In the genomic region with DNA sequence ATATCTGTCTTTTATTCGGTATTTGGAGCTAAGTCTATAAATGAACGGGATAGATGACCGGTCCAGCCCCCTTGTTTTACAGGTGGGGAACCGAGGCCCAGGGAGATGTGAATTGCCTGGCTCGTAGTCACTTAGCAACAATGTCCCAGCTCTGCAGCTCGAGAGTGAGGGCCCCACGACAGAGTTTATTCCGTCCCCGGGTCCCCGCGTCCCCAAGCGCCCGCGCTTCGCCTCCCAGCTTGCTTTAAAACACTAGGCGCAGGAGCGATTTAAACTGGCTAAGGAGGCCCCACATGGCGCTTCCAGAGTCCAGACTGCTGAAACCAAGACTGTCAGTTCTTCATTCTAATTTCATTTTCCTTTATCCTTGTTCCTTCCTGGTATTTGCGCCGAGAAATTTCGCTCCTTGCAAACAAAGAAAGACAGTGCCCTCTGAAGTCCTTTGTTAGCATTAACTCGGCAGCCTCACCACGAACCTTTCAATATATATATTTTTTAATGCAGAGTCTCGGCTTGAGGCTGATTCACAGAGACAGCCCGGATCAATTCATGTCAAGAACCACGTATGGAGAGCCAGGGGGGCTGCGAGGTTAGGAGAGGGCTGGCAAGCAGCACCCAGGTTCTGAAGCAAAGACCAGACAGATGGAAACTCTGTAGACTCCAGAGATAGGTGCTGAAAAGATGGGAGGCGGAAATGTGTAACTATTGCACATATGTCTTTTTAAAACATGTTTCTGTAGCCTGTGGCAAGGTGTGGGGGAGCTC, we compare ENCODE assay signal across 8 cellular contexts. TPM values are rescaled to one million over a fixed set of nuclear protein-coding genes. Genes with fewer than 3 reads are reported as not detected.
DNase-seq lines count a peak whose midpoint lies in the region; ATAC-seq and TF ChIP-seq lines count a peak whose summit lies in the region.

No MANE protein-coding gene starts in this region.

- peaks cover 28% of the 10 kb centered on the region for H3F3A ChIP-seq in smooth muscle cell (ENCODE audit: low read depth)

- H3K9me3 ChIP-seq in SJCRH30 (replicated peaks), result no peaks in the 10 kb centered on the region
- no peaks in the 10 kb centered on the region for H3K9me3 ChIP-seq in smooth muscle cell (replicated peaks; ENCODE audit: low read depth)

- 7% methylated on average over 28 of the region's 28 CpGs for WGBS in smooth muscle cell (ENCODE audit: low lambda C conversion rate)

- H3K36me3 ChIP-seq in SJCRH30 (peaks cover 25% of the 10 kb centered on the region), smooth muscle cell (ENCODE audit: low read depth) (no peaks in the 10 kb centered on the region)

- peaks cover 34% of the 10 kb centered on the region for H3K79me2 ChIP-seq in smooth muscle cell (ENCODE audit: low read depth)

- H3K27me3 ChIP-seq in SJCRH30 (no peaks in the 10 kb centered on the region), smooth muscle cell (ENCODE audit: low read depth) (no peaks in the 10 kb centered on the region)

- peak overlapping the region; percentile 90 for H3K4me2 ChIP-seq in smooth muscle cell

- H3K4me1 ChIP-seq in SJCRH30 (peaks cover 26% of the 10 kb centered on the region), smooth muscle cell (ENCODE audit: low read depth) (peaks cover 44% of the 10 kb centered on the region)

- peak; percentile 53 for TF ChIP-seq CTCF in smooth muscle cell (IDR thresholded peaks at IDR 0.05; ENCODE audit: borderline replicate concordance, insufficient read depth, poor library complexity, severe bottlenecking)

- H3K4me3 ChIP-seq in SJCRH30 (peak overlapping the region; percentile 92), smooth muscle cell (peak overlapping the region; percentile 72)

- ATAC-seq in HG03378 (IDR thresholded peaks at IDR 0.05; ENCODE audit: unreplicated experiment), result no peak

- peak overlapping the region; percentile 17 for H3K9ac ChIP-seq in smooth muscle cell (ENCODE audit: low read depth)

- H4K20me1 ChIP-seq in smooth muscle cell (ENCODE audit: low read depth), result peaks cover 28% of the 10 kb centered on the region

- peak overlapping the region; percentile 99 for H3K27ac ChIP-seq in SJCRH30
- H3K27ac ChIP-seq in caudate nucleus (ENCODE audit: low read depth, low read length), result peak overlapping the region; percentile 67
- H3K27ac ChIP-seq in smooth muscle cell (ENCODE audit: low read depth), result peak overlapping the region; percentile 94

- H2AFZ ChIP-seq in smooth muscle cell (ENCODE audit: low read depth), result peak overlapping the region; percentile 50

- peak; percentile 72 for DNase-seq in COR-L47 (lab: John Stamatoyannopoulos, UW)
- peak; percentile 86 for DNase-seq in HT-29 (ENCODE audit: low spot score)
- peak in 1 of 2 experiments; percentile 59 for DNase-seq in SJCRH30
- peak in 33 of 61 donors; percentile 6 to 79 (median 42) for DNase-seq in caudate nucleus (lab: John Stamatoyannopoulos, UW)
- peak; percentile 72 for DNase-seq in kidney glomerular epithelial cell (lab: John Stamatoyannopoulos, UW)
- DNase-seq in smooth muscle cell (lab: John Stamatoyannopoulos, UW; ENCODE audit: unreplicated experiment), result peak; percentile 9
- DNase-seq in OCI-M2 (lab: John Stamatoyannopoulos, UW; ENCODE audit: unreplicated experiment), result no peak

RNA-seq across cellular contexts. Expression of gene ENC1, which starts 1.4 kb away (rescaled TPM):
- 397 and 427 TPM in 2 replicates for total RNA-seq in HT-29 (2014; rRNA removed; shearing (Covaris generic))
- 104 and 109 TPM in 2 replicates for total RNA-seq in SJCRH30 (2014; rRNA removed; shearing (Covaris generic))
- total RNA-seq in smooth muscle cell, result 110 and 117 TPM in 2 replicates
- polyA plus RNA-seq in smooth muscle cell, result 17.4 and 73.4 TPM in 2 replicates

RNA-seq across cellular contexts. Expression of gene HEXB, which starts 43.1 kb away (rescaled TPM):
- total RNA-seq in HT-29 (2014; rRNA removed; shearing (Covaris generic)), result 224 and 238 TPM in 2 replicates
- total RNA-seq in SJCRH30 (2014; rRNA removed; shearing (Covaris generic)), result 43.0 and 46.8 TPM in 2 replicates
- total RNA-seq in smooth muscle cell, result 109 and 111 TPM in 2 replicates
- polyA plus RNA-seq in smooth muscle cell, result 102 and 108 TPM in 2 replicates
